Comparison of ENCODE assay signal across 10 cellular contexts in the genomic region with DNA sequence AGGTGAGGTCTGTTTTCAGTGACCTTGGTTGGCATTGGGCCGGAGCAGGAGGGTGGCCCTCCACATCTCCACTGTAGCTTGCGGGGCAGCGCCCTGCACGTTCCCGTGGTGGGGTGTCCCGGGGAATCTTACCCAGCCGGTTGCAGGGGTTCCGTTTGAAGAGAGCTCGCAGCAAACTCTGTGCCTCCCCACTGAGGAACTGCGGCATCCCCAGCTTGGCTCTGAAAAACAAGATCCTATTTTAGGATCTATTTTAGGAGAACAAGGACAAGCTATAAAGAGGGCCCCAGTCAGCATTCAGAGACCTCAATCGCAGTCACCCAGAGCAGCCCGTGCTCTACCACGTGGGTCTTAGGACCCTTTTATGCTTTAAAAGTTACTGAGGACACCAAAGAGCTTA.
DNase-seq lines count a peak whose midpoint lies in the region; ATAC-seq and TF ChIP-seq lines count a peak whose summit lies in the region.
"Had no signal": no experiment of that assay in that cellular context is flagged by ENCODE, and none has a peak within 500 bp of the region (broad histone marks: within the 10 kb centered on the region; RNA-seq: fewer than 3 reads in every experiment).

No MANE protein-coding gene starts in this region.

- H3K27ac ChIP-seq in lower lobe of right lung = peak overlapping the region; percentile 70
- peak overlapping the region; percentile 44 for H3K27ac ChIP-seq in subcutaneous abdominal adipose tissue (ENCODE audit: low read depth, low read length)
- H3K27ac ChIP-seq in OCI-LY7 (ENCODE audit: low read depth, low read length, poor library complexity, severe bottlenecking) = no peak overlapping the region
- H3K27ac ChIP-seq: neural progenitor cell had no signal

- intact Hi-C loops in lower lobe of right lung (cut with DNase I) (no loop called here), OCI-LY7 (cut with micrococcal nuclease; ENCODE audit: unreplicated experiment) (no loop called here)

- peak overlapping the region in 1 of 5 donors; percentile 12 for H3K9ac ChIP-seq in subcutaneous abdominal adipose tissue (ENCODE audit: low read length in 5 of 5)
- H3K9ac ChIP-seq: neural progenitor cell had no signal

- H3K36me3 Mint-ChIP-seq in activated naive CD8-positive, alpha-beta T cell = peaks cover 7% of the 10 kb centered on the region

- no peak overlapping the region for H3K4me3 Mint-ChIP-seq in activated naive CD8-positive, alpha-beta T cell
- H3K4me3 Mint-ChIP-seq: neural progenitor cell had no signal

- H3K4me3 ChIP-seq in lower lobe of right lung = no peak overlapping the region
- peak overlapping the region in 1 of 5 donors; percentile 6 for H3K4me3 ChIP-seq in subcutaneous abdominal adipose tissue (ENCODE audit: low read depth in 1 of 5, low read length in 5 of 5)
- no peak overlapping the region for H3K4me3 ChIP-seq in OCI-LY7 (ENCODE audit: low read depth, low read length, poor library complexity, severe bottlenecking)
- H3K4me3 ChIP-seq: neural progenitor cell had no signal

- H3K36me3 ChIP-seq in lower lobe of right lung (peaks cover 61% of the 10 kb centered on the region), subcutaneous abdominal adipose tissue (ENCODE audit: control insufficient read depth in 5 of 5, insufficient read depth in 5 of 5, low read length in 5 of 5) (peaks cover 0 to 38% (median 28%) of the 10 kb centered on the region in 5 donors), OCI-LY7 (ENCODE audit: insufficient read depth, low read length) (no peaks in the 10 kb centered on the region)
- H3K36me3 ChIP-seq: neural progenitor cell had no signal

- H3K9me3 ChIP-seq in lower lobe of right lung (no peaks in the 10 kb centered on the region), subcutaneous abdominal adipose tissue (ENCODE audit: control insufficient read depth in 5 of 5, low read length in 5 of 5) (no peaks in the 10 kb centered on the region), OCI-LY7 (ENCODE audit: low read length) (no peaks in the 10 kb centered on the region)

- peak overlapping the region; percentile 99 for H3K27ac Mint-ChIP-seq in activated naive CD8-positive, alpha-beta T cell

- H3K27me3 ChIP-seq in lower lobe of right lung (ENCODE audit: low read depth) (no peaks in the 10 kb centered on the region), subcutaneous abdominal adipose tissue (ENCODE audit: control insufficient read depth in 5 of 5, insufficient read depth in 4 of 5, low read length in 5 of 5) (no peaks in the 10 kb centered on the region)
- H3K27me3 ChIP-seq: neural progenitor cell had no signal

- ATAC-seq in lower lobe of right lung = no peak

- no peaks in the 10 kb centered on the region for H3K9me2 ChIP-seq in OCI-LY7 (ENCODE audit: insufficient read depth, low read length)

- CTCF ChIA-PET in OCI-LY7 (lab: Charles Lee; ENCODE audit: unreplicated experiment) = no interaction called here

- no peaks in the 10 kb centered on the region for H4K20me1 ChIP-seq in OCI-LY7 (ENCODE audit: insufficient read depth, low read length)

- DNase-seq in activated CD4-positive, CD25-positive, alpha-beta regulatory T cell treated with anti-CD3 and anti-CD28 coated beads, Interleukin-2, amount 50 U/mL, for 72 hours = peak; percentile 31
- no peak for DNase-seq in activated CD4-positive, CD25-positive, alpha-beta regulatory T cell (lab: John Stamatoyannopoulos, UW)
- DNase-seq in lower lobe of right lung (no peak), G401 (ENCODE audit: low spot score) (no peak), OCI-LY7 (ENCODE audit: low spot score) (no peak), medulla oblongata (ENCODE audit: extremely low spot score) (no peak)
- DNase-seq: NCI-H2081 treated with DMSO at 0.1 percent for 48 hours had no signal

- H3K27me3 Mint-ChIP-seq in activated naive CD8-positive, alpha-beta T cell = no peaks in the 10 kb centered on the region

- H3K79me2 ChIP-seq in OCI-LY7 (ENCODE audit: insufficient read depth, low read depth, low read length) = no peaks in the 10 kb centered on the region

- BruUV-seq in OCI-LY7 (replicated peaks; lab: Mats Ljungman, UMichigan) = no TSS peak

- in situ Hi-C loops in G401 (cut with HindIII; ENCODE audit: low sequenced_read_pairs) = no loop called here

- peaks cover 22% of the 10 kb centered on the region for H3K4me1 Mint-ChIP-seq in activated naive CD8-positive, alpha-beta T cell (ENCODE audit: low read depth)

- no peak overlapping the region for H3K4me2 ChIP-seq in OCI-LY7 (ENCODE audit: low read length)
- H3K4me2 ChIP-seq: neural progenitor cell had no signal

- no peaks in the 10 kb centered on the region for H3K9me3 Mint-ChIP-seq in activated naive CD8-positive, alpha-beta T cell (ENCODE audit: low read depth)
- H3K9me3 Mint-ChIP-seq: neural progenitor cell had no signal

- H2AFZ ChIP-seq in OCI-LY7 (ENCODE audit: low read length) = no peak overlapping the region
- H2AFZ ChIP-seq: neural progenitor cell had no signal

- TF ChIP-seq CTCF in lower lobe of right lung (IDR thresholded peaks at IDR 0.05) (no peak), OCI-LY7 (conservative IDR thresholded peaks at IDR 0.05; ENCODE audit: low read length) (no peak)

- POLR2A ChIA-PET in OCI-LY7 (lab: Charles Lee) = interaction anchor here (1.1 kb wide), 1 partner anchor 12 kb away, joined by 3 read pairs; no protein-coding TSS in a partner anchor

- H3K4me1 ChIP-seq in lower lobe of right lung = peaks cover 40% of the 10 kb centered on the region
- peaks cover 0 to 40% (median 2%) of the 10 kb centered on the region in 5 donors for H3K4me1 ChIP-seq in subcutaneous abdominal adipose tissue (ENCODE audit: control insufficient read depth in 5 of 5, insufficient read depth in 5 of 5, low read length in 5 of 5)
- H3K4me1 ChIP-seq in OCI-LY7 (ENCODE audit: insufficient read depth, low read length, poor library complexity, severe bottlenecking) = no peaks in the 10 kb centered on the region
